Comparison of ENCODE assay signal across 8 cellular contexts in genomic region chr19:55173717-55174409, GRCh38. TPM values are rescaled to one million over a fixed set of nuclear protein-coding genes. Genes with fewer than 3 reads are reported as not detected.
A peak's percentile ranks its signal among the peaks of the same experiment; 100 is the strongest.
DNase-seq lines count a peak whose midpoint lies in the region; ATAC-seq, FAIRE-seq and TF ChIP-seq lines count a peak whose summit lies in the region.

No MANE protein-coding gene starts in this region.

- peak; percentile 75 for FAIRE-seq in urothelium cell line (lab: Jason Lieb, UNC)

- ATAC-seq in activated B cell treated with CpG ODN at 0.5 μM for 24 hours (ENCODE audit: low read depth) (peak; percentile 65), naive B cell (ENCODE audit: low read depth in 2 of 2) (peak; percentile 50 to 61), HG03139 (IDR thresholded peaks at IDR 0.05; ENCODE audit: unreplicated experiment) (no peak)

- CTCF ChIA-PET in activated B cell treated with CpG ODN at 0.5 μM for 24 hours (lab: Charles Lee) = no interaction called here

- TF ChIP-seq EP300 in esophagus muscularis mucosa (IDR thresholded peaks at IDR 0.05) = no peak

- H3K27ac Mint-ChIP-seq in activated B cell treated with CpG ODN at 0.5 μM for 24 hours (no peak overlapping the region), naive B cell (no peak overlapping the region)

- TF ChIP-seq CTCF in activated B cell treated with CpG ODN at 0.5 μM for 24 hours (IDR thresholded peaks at IDR 0.05) (no peak), esophagus muscularis mucosa (IDR thresholded peaks at IDR 0.05) (no peak)

- H3K4me1 Mint-ChIP-seq in activated B cell treated with CpG ODN at 0.5 μM for 24 hours = peaks cover 18% of the 10 kb centered on the region
- H3K4me1 Mint-ChIP-seq in naive B cell = peaks cover 25 to 32% (median 31%) of the 10 kb centered on the region in 3 donors

- TF ChIP-seq POLR2A in esophagus muscularis mucosa (IDR thresholded peaks at IDR 0.05; ENCODE audit: low read depth) = no peak

- H3K4me1 ChIP-seq in esophagus muscularis mucosa = peaks cover 13 to 28% (median 19%) of the 10 kb centered on the region in 4 donors

- no peaks in the 10 kb centered on the region for H3K9me3 ChIP-seq in esophagus muscularis mucosa

- H3K36me3 Mint-ChIP-seq in activated B cell treated with CpG ODN at 0.5 μM for 24 hours (ENCODE audit: low read depth) (no peaks in the 10 kb centered on the region), naive B cell (peaks cover 0 to 26% of the 10 kb centered on the region in 2 donors)

- H3K4me3 ChIP-seq in esophagus muscularis mucosa = peak overlapping the region; percentile 37 to 54 (median 44)

- H3K9me3 Mint-ChIP-seq in activated B cell treated with CpG ODN at 0.5 μM for 24 hours (no peaks in the 10 kb centered on the region), naive B cell (peaks cover 3 to 11% (median 6%) of the 10 kb centered on the region in 7 donors)

- no peaks in the 10 kb centered on the region for H3K36me3 ChIP-seq in esophagus muscularis mucosa

- WGBS in esophagus muscularis mucosa = 5% methylated on average over 22 of the region's 37 CpGs

- no peak overlapping the region for H3K27ac ChIP-seq in esophagus muscularis mucosa (replicated peaks in 1 of 4)

- DNase-seq in ELR (ENCODE audit: low read depth) (peak; percentile 86), NCI-H1694 (lab: John Stamatoyannopoulos, UW) (peak; percentile 31), activated B cell treated with CpG ODN at 0.5 μM for 24 hours (no peak), esophagus muscularis mucosa (ENCODE audit: extremely low spot score) (no peak), naive B cell (no peak), urothelium cell line (ENCODE audit: low spot score) (peak; percentile 90), ureter (ENCODE audit: low spot score) (no peak)

- H3K4me3 Mint-ChIP-seq in activated B cell treated with CpG ODN at 0.5 μM for 24 hours = peak overlapping the region; percentile 70
- H3K4me3 Mint-ChIP-seq in naive B cell = peak overlapping the region; percentile 66 to 87 (median 80)

- H3K27me3 Mint-ChIP-seq in activated B cell treated with CpG ODN at 0.5 μM for 24 hours = peaks cover 71% of the 10 kb centered on the region
- H3K27me3 Mint-ChIP-seq in naive B cell = peaks cover 56 to 94% (median 94%) of the 10 kb centered on the region in 3 donors

- H3K27me3 ChIP-seq in esophagus muscularis mucosa = peaks cover under 1 to 100% (median 85%) of the 10 kb centered on the region in 4 donors

- POLR2A ChIA-PET in activated B cell treated with CpG ODN at 0.5 μM for 24 hours (lab: Charles Lee) = interaction anchor here (0.7 kb wide), 1 partner anchor 86 kb away, joined by 3 read pairs; no protein-coding TSS in a partner anchor

- intact Hi-C loops in activated B cell treated with CpG ODN at 0.5 μM for 24 hours (cut with micrococcal nuclease) (no loop called here), esophagus muscularis mucosa (cut with DNase I) (no loop called here)

RNA-seq across cellular contexts. Expression of gene SYT5, which starts 6.2 kb away (rescaled TPM):
- total RNA-seq in activated B cell treated with CpG ODN at 0.5 μM for 24 hours (not detected in 2 replicates), esophagus muscularis mucosa (1 to 10 TPM in 2 of 4 donors, under 1 TPM in 1, not detected in 1; 0.80 to 2.1 (median 1.7) TPM), ureter (not detected)
- 1 to 10 TPM in 5 of 6 donors, under 1 TPM in 1; 0.92 to 2.6 (median 1.6) TPM for polyA plus RNA-seq in naive B cell (ENCODE audit: low read depth in 6 of 6)

RNA-seq across cellular contexts. Expression of gene DNAAF3, which starts 7.5 kb away (rescaled TPM):
- total RNA-seq in activated B cell treated with CpG ODN at 0.5 μM for 24 hours (not detected in 2 replicates), esophagus muscularis mucosa (under 1 TPM in 1 of 4 donors, not detected in 3; 0.83 TPM), ureter (1.6 TPM)
- polyA plus RNA-seq in naive B cell (ENCODE audit: low read depth in 6 of 6) = not detected

RNA-seq across cellular contexts. Expression of gene TNNI3, which starts 16.3 kb away (rescaled TPM):
- total RNA-seq in activated B cell treated with CpG ODN at 0.5 μM for 24 hours (not detected in 2 replicates), esophagus muscularis mucosa (not detected), ureter (not detected)
- not detected for polyA plus RNA-seq in naive B cell (ENCODE audit: low read depth in 6 of 6)

RNA-seq across cellular contexts. Expression of gene TNNT1, which starts 24.9 kb away (rescaled TPM):
- not detected in 2 replicates for total RNA-seq in activated B cell treated with CpG ODN at 0.5 μM for 24 hours
- 1 to 10 TPM in 1 of 4 donors, not detected in 3; 2.0 TPM for total RNA-seq in esophagus muscularis mucosa
- polyA plus RNA-seq in naive B cell (ENCODE audit: low read depth in 6 of 6) = not detected
- 0.89 TPM for total RNA-seq in ureter

RNA-seq across cellular contexts. Expression of gene PTPRH, which starts 35.4 kb away (rescaled TPM):
- not detected in 2 replicates for total RNA-seq in activated B cell treated with CpG ODN at 0.5 μM for 24 hours
- total RNA-seq in esophagus muscularis mucosa = 1 to 10 TPM in 2 of 4 donors, under 1 TPM in 2; 0.42 to 2.7 (median 1.4) TPM
- polyA plus RNA-seq in naive B cell (ENCODE audit: low read depth in 6 of 6) = not detected
- total RNA-seq in ureter = 1.3 TPM

Comparison
In these comparisons a context has a peak if more than half of its experiments do, and no peak if none do; other contexts are left out.
1. DNase-seq: peak in ELR (single experiment), NCI-H1694 (single experiment) and urothelium cell line (single experiment); none in activated B cell treated with CpG ODN at 0.5 μM for 24 hours (single experiment), esophagus muscularis mucosa (single experiment), naive B cell (single experiment) and ureter (single experiment).